1 cellular context compared by ENCODE assay signal in the genomic region with DNA sequence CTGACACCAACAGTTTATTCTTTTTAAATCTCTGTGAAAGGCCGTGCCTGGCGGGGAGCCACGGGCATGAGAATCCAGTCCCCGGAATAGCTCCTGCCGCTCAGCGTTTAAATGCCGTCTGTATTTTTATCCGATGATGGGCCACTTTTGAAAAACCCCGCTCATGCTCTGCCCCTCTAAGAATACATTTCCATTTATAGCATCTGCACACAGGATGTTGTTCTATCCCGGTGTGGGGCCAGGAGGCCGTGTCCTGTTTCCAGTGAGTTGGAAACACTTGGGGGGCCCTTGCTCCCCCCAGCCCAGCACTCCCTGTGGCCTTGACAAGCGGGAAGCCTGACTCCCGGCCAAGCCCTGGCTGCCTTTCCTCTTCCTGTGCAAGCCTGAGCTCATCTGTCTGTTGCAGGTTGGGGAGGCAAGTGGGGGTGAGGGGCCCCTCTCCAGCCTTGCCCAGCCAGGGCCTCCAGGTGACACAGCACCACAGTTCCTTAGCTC.
TF ChIP-seq lines count a peak whose summit lies in the region.

No MANE protein-coding gene starts in this region.

TF ChIP-seq in GM23338, 12 proteins besides CTCF, POLR2A, EP300 and RAD21 (continued from another document):
- TF ChIP-seq, protein P1, sequence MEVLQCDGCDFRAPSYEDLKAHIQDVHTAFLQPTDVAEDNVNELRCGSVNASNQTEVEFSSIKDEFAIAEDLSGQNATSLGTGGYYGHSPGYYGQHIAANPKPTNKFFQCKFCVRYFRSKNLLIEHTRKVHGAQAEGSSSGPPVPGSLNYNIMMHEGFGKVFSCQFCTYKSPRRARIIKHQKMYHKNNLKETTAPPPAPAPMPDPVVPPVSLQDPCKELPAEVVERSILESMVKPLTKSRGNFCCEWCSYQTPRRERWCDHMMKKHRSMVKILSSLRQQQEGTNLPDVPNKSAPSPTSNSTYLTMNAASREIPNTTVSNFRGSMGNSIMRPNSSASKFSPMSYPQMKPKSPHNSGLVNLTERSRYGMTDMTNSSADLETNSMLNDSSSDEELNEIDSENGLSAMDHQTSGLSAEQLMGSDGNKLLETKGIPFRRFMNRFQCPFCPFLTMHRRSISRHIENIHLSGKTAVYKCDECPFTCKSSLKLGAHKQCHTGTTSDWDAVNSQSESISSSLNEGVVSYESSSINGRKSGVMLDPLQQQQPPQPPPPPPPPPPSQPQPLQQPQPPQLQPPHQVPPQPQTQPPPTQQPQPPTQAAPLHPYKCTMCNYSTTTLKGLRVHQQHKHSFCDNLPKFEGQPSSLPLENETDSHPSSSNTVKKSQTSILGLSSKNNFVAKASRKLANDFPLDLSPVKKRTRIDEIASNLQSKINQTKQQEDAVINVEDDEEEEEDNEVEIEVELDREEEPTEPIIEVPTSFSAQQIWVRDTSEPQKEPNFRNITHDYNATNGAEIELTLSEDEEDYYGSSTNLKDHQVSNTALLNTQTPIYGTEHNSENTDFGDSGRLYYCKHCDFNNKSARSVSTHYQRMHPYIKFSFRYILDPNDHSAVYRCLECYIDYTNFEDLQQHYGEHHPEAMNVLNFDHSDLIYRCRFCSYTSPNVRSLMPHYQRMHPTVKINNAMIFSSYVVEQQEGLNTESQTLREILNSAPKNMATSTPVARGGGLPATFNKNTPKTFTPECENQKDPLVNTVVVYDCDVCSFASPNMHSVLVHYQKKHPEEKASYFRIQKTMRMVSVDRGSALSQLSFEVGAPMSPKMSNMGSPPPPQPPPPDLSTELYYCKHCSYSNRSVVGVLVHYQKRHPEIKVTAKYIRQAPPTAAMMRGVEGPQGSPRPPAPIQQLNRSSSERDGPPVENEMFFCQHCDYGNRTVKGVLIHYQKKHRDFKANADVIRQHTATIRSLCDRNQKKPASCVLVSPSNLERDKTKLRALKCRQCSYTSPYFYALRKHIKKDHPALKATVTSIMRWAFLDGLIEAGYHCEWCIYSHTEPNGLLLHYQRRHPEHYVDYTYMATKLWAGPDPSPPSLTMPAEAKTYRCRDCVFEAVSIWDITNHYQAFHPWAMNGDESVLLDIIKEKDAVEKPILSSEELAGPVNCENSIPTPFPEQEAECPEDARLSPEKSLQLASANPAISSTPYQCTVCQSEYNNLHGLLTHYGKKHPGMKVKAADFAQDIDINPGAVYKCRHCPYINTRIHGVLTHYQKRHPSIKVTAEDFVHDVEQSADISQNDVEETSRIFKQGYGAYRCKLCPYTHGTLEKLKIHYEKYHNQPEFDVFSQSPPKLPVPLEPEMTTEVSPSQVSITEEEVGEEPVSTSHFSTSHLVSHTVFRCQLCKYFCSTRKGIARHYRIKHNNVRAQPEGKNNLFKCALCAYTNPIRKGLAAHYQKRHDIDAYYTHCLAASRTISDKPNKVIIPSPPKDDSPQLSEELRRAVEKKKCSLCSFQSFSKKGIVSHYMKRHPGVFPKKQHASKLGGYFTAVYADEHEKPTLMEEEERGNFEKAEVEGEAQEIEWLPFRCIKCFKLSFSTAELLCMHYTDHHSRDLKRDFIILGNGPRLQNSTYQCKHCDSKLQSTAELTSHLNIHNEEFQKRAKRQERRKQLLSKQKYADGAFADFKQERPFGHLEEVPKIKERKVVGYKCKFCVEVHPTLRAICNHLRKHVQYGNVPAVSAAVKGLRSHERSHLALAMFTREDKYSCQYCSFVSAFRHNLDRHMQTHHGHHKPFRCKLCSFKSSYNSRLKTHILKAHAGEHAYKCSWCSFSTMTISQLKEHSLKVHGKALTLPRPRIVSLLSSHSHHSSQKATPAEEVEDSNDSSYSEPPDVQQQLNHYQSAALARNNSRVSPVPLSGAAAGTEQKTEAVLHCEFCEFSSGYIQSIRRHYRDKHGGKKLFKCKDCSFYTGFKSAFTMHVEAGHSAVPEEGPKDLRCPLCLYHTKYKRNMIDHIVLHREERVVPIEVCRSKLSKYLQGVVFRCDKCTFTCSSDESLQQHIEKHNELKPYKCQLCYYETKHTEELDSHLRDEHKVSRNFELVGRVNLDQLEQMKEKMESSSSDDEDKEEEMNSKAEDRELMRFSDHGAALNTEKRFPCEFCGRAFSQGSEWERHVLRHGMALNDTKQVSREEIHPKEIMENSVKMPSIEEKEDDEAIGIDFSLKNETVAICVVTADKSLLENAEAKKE (CRISPR knock-in tag; IDR thresholded peaks at IDR 0.05): no peak
- TF ChIP-seq ZNF114 (CRISPR knock-in tag; IDR thresholded peaks at IDR 0.05) (no peak), EZH2 (IDR thresholded peaks at IDR 0.05; ENCODE audit: low read depth, unreplicated experiment) (no peak), CREB1 (CRISPR knock-in tag; IDR thresholded peaks at IDR 0.05; ENCODE audit: low read depth) (no peak)
